26 cellular contexts compared by ENCODE assay signal in the genomic region with DNA sequence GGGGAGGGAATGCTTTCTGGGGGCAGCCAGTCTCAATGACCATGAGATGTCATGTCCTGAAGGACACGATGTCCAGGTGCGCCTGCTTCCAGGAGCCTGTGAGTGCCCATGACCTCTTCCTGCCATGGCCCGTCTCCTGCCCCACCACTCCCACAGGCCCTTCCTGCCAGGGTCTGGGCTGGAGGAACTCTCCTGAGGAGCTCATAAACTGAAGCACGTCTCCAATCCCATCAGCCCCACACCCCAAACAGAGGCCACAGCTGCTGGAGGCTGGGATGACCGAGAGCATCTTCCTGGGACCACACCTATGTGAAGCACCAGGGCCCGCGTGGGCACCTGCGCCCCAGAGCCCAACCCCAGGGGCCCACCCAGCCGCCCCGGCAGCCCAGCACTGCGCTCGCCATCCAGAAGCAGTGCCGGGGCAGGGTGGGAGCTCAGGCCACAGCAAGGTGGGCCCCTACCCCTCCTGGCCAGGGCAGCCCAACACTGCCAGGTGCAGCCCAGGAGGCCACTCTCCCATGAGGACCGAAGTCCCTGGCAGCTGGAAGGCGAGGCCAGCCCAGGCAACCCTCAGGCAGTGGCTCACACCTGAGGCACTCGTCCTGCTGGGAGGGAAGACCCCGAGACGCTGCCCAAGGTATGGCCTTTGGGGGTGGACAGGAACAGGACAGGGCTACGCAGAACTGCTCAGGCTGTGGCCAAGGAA. TPM values are rescaled to one million over a fixed set of nuclear protein-coding genes. Genes with fewer than 3 reads are reported as not detected.
A peak's percentile ranks its signal among the peaks of the same experiment; 100 is the strongest.
DNase-seq lines count a peak whose midpoint lies in the region; FAIRE-seq and TF ChIP-seq lines count a peak whose summit lies in the region.
"Had no signal": no experiment of that assay in that cellular context is flagged by ENCODE, and none has a peak within 500 bp of the region (broad histone marks: within the 10 kb centered on the region; RNA-seq: fewer than 3 reads in every experiment).

No MANE protein-coding gene starts in this region.

- H3K79me2 ChIP-seq in trophoblast cell (ENCODE audit: control insufficient read depth, insufficient read depth, low read length, poor library complexity) (peaks cover 2% of the 10 kb centered on the region), PC-9 (ENCODE audit: low read depth) (no peaks in the 10 kb centered on the region)

- H3K9me3 ChIP-seq in BE2C (no peaks in the 10 kb centered on the region), trophoblast cell (ENCODE audit: insufficient read depth, low read depth, low read length) (no peaks in the 10 kb centered on the region), PC-9 (ENCODE audit: insufficient read depth, low read depth) (no peaks in the 10 kb centered on the region)
- H3K9me3 ChIP-seq: body of pancreas, thoracic aorta had no signal

- H2BK5ac ChIP-seq in trophoblast cell (ENCODE audit: low read depth, low read length, poor library complexity) = no peak overlapping the region

- no peak overlapping the region for H4K91ac ChIP-seq in trophoblast cell (ENCODE audit: low read depth, low read length)

- H4K20me1 ChIP-seq in PC-9 (ENCODE audit: insufficient read depth) = peaks cover 26% of the 10 kb centered on the region

- H3K36me3 ChIP-seq in BE2C = no peaks in the 10 kb centered on the region
- H3K36me3 ChIP-seq in trophoblast cell (ENCODE audit: control insufficient read depth in 1 of 2, insufficient read depth in 2 of 2, low read length in 2 of 2) = peaks cover 19 to 23% of the 10 kb centered on the region in 2 experiments
- no peaks in the 10 kb centered on the region for H3K36me3 ChIP-seq in PC-9 (ENCODE audit: low read depth)

- H3F3A ChIP-seq in PC-9 (ENCODE audit: insufficient read depth, low read depth) = no peaks in the 10 kb centered on the region

- no CpG with 5 or more reads among the region's 19 CpGs for WGBS in trophoblast cell (ENCODE audit: extremely low coverage, insufficient coverage, insufficient read length)

- H3K9ac ChIP-seq in trophoblast cell (ENCODE audit: low read length) = no peak overlapping the region

- no peak overlapping the region for H3K4me3 Mint-ChIP-seq in glutamatergic neuron (ENCODE audit: unreplicated experiment)
- H3K4me3 Mint-ChIP-seq: activated T-cell treated with anti-CD3 and anti-CD28 coated beads, Interleukin-2, amount 50 U/mL, for 72 hours; CD8-positive, alpha-beta memory T cell; nephron progenitor cell; stimulated activated naive B cell treated with anti-CD40 and anti-IgM and Interleukin-4, amounts not matched to agents 10 μg/mL and 1 μg/mL and 100 μg/mL, for 72 hours had no signal

- no peaks in the 10 kb centered on the region for H3K9me2 ChIP-seq in PC-9 (ENCODE audit: insufficient read depth)

- peak overlapping the region; percentile 3 for H3K18ac ChIP-seq in trophoblast cell (ENCODE audit: low read length)

- no peak overlapping the region for H3K27ac Mint-ChIP-seq in glutamatergic neuron (ENCODE audit: unreplicated experiment)
- H3K27ac Mint-ChIP-seq: activated naive CD4-positive, alpha-beta T cell treated with anti-CD3 and anti-CD28 coated beads, Interleukin-2, amount 50 U/mL, for 72 hours; activated T-cell treated with anti-CD3 and anti-CD28 coated beads, Interleukin-2, amount 50 U/mL, for 72 hours; nephron progenitor cell; stimulated activated naive B cell treated with anti-CD40 and anti-IgM and Interleukin-4, amounts not matched to agents 10 μg/mL and 1 μg/mL and 100 μg/mL, for 72 hours had no signal

- peak overlapping the region; percentile 8 for H2BK120ac ChIP-seq in trophoblast cell (ENCODE audit: insufficient read depth, low read length, poor library complexity)

- no peak for FAIRE-seq in GM12892 (lab: Jason Lieb, UNC)
- FAIRE-seq: colon, G401.6, K562, RCC 7860 had no signal

- no peak overlapping the region for H3K23ac ChIP-seq in trophoblast cell (ENCODE audit: low read length)

- peaks cover 2% of the 10 kb centered on the region for H3K9me3 Mint-ChIP-seq in glutamatergic neuron (ENCODE audit: unreplicated experiment)
- H3K9me3 Mint-ChIP-seq: activated naive CD4-positive, alpha-beta T cell treated with anti-CD3 and anti-CD28 coated beads, Interleukin-2, amount 50 U/mL, for 72 hours; activated T-cell treated with anti-CD3 and anti-CD28 coated beads, Interleukin-2, amount 50 U/mL, for 72 hours; CD8-positive, alpha-beta memory T cell; nephron progenitor cell; stimulated activated naive B cell treated with anti-CD40 and anti-IgM and Interleukin-4, amounts not matched to agents 10 μg/mL and 1 μg/mL and 100 μg/mL, for 72 hours had no signal

- peak overlapping the region; percentile 50 for H3K14ac ChIP-seq in trophoblast cell (ENCODE audit: low read length)

- no TSS peak for BruUV-seq in PC-9 (replicated peaks; lab: Mats Ljungman, UMichigan)

- no peak overlapping the region for H4K12ac ChIP-seq in trophoblast cell (ENCODE audit: low read depth, low read length)

- H3K4me2 ChIP-seq in trophoblast cell (ENCODE audit: low read length) (no peak overlapping the region), PC-9 (no peak overlapping the region)
- H3K4me2 ChIP-seq: smooth muscle cell had no signal

- H2AFZ ChIP-seq in trophoblast cell (ENCODE audit: insufficient read depth, low read length, poor library complexity) (no peak overlapping the region), PC-9 (no peak overlapping the region)

- H3K79me1 ChIP-seq in trophoblast cell (ENCODE audit: low read length) = peaks cover 4% of the 10 kb centered on the region

- POLR2A ChIA-PET in PC-9 (lab: Charles Lee; ENCODE audit: unreplicated experiment) (no interaction called here), RWPE1 (lab: Yijun Ruan, JAX; ENCODE audit: low non-redundant PET) (no interaction called here)

- H3K4me1 ChIP-seq in BE2C (peaks cover 8% of the 10 kb centered on the region), trophoblast cell (ENCODE audit: control insufficient read depth in 1 of 2, insufficient read depth in 2 of 2, low read length in 2 of 2) (peaks cover 23 to 31% of the 10 kb centered on the region in 2 experiments), PC-9 (replicated peaks; ENCODE audit: insufficient read depth) (no peaks in the 10 kb centered on the region)
- H3K4me1 ChIP-seq: body of pancreas had no signal

- H3K4me3 ChIP-seq in BE2C (ENCODE audit: low read depth, low read length) (no peak overlapping the region), trophoblast cell (ENCODE audit: low read depth, low read length) (no peak overlapping the region), PC-9 (no peak overlapping the region)
- H3K4me3 ChIP-seq: body of pancreas, K562, SK-N-MC, smooth muscle cell, thoracic aorta had no signal

- intact Hi-C loops in PC-9 (cut with micrococcal nuclease; ENCODE audit: unreplicated experiment) = no loop called here

- no peak for TF ChIP-seq CTCF in BE2C (IDR thresholded peaks at IDR 0.05; ENCODE audit: low read depth, low read length)
- TF ChIP-seq CTCF in glutamatergic neuron (IDR thresholded peaks at IDR 0.05; ENCODE audit: partially characterized antibody, unreplicated experiment) = no peak
- no peak for TF ChIP-seq CTCF in PC-9 (conservative IDR thresholded peaks at IDR 0.05)
- TF ChIP-seq CTCF in RWPE1 (conservative IDR thresholded peaks at IDR 0.05; ENCODE audit: low read depth) = no peak

- CTCF ChIA-PET in PC-9 (lab: Charles Lee) = no interaction called here
- CTCF ChIA-PET in RWPE1 (lab: Yijun Ruan, JAX) = interaction anchor here (0.6 kb wide), 1 partner anchor 21 kb away, joined by 3 read pairs; no protein-coding TSS in a partner anchor

- H3K27me3 ChIP-seq in BE2C (no peaks in the 10 kb centered on the region), trophoblast cell (ENCODE audit: insufficient read depth, low read length) (no peaks in the 10 kb centered on the region), PC-9 (ENCODE audit: insufficient read depth, low read depth) (no peaks in the 10 kb centered on the region)
- H3K27me3 ChIP-seq: body of pancreas had no signal

- peak; percentile 6 for DNase-seq in BE2C
- peak; percentile 9 for DNase-seq in GM12892 (ENCODE audit: insufficient read length)
- DNase-seq in glutamatergic neuron = peak; percentile 12
- DNase-seq in trophoblast cell = no peak
- DNase-seq in PC-9 = no peak
- no peak for DNase-seq in RWPE1 (ENCODE audit: low spot score)
- DNase-seq in amniotic stem cell (lab: John Stamatoyannopoulos, UW) = no peak
- DNase-seq: activated CD4-positive, alpha-beta T cell treated with anti-CD3 and anti-CD28 coated beads, Interleukin-2, amount 50 U/mL, for 48 hours; activated T-cell treated with anti-CD3 and anti-CD28 coated beads, Interleukin-2, amount 50 U/mL, for 72 hours; MM.1S; NCI-H1436; NCI-H510A; nephron progenitor cell; stimulated activated CD4-positive, alpha-beta T cell treated with anti-CD3 and anti-CD28 coated beads, Interleukin-2, amount 100 ng/mL, for 48 hours; stimulated activated naive B cell treated with anti-CD40 and anti-IgM and Interleukin-4, amounts not matched to agents 10 μg/mL and 1 μg/mL and 100 μg/mL, for 72 hours had no signal

- no peaks in the 10 kb centered on the region for H3K36me3 Mint-ChIP-seq in glutamatergic neuron (ENCODE audit: unreplicated experiment)
- H3K36me3 Mint-ChIP-seq: activated naive CD4-positive, alpha-beta T cell treated with anti-CD3 and anti-CD28 coated beads, Interleukin-2, amount 50 U/mL, for 72 hours; stimulated activated naive B cell treated with anti-CD40 and anti-IgM and Interleukin-4, amounts not matched to agents 10 μg/mL and 1 μg/mL and 100 μg/mL, for 72 hours had no signal

- H3K27ac ChIP-seq in trophoblast cell (ENCODE audit: low read depth, low read length) = no peak overlapping the region
- H3K27ac ChIP-seq in PC-9 = no peak overlapping the region
- H3K27ac ChIP-seq in RWPE1 = no peak overlapping the region
- H3K27ac ChIP-seq: body of pancreas, SK-N-MC, thoracic aorta, VCaP had no signal

- H3K4me1 Mint-ChIP-seq in glutamatergic neuron (ENCODE audit: low read depth, unreplicated experiment) = peaks cover 10% of the 10 kb centered on the region
- H3K4me1 Mint-ChIP-seq: stimulated activated naive B cell treated with anti-CD40 and anti-IgM and Interleukin-4, amounts not matched to agents 10 μg/mL and 1 μg/mL and 100 μg/mL, for 72 hours had no signal

- peak overlapping the region; percentile 24 for H2AK5ac ChIP-seq in trophoblast cell (ENCODE audit: low read length)

- peak overlapping the region; percentile 9 for H2BK12ac ChIP-seq in trophoblast cell (ENCODE audit: low read length)

- no peak overlapping the region for H3K4ac ChIP-seq in trophoblast cell (ENCODE audit: low read depth, low read length)

- TF ChIP-seq POLR2A in GM12892 (IDR thresholded peaks at IDR 0.05; ENCODE audit: low read depth, low read length) = no peak

- no peak overlapping the region for H4K8ac ChIP-seq in trophoblast cell (ENCODE audit: low read depth, low read length)

- peaks cover 4% of the 10 kb centered on the region for H3K27me3 Mint-ChIP-seq in glutamatergic neuron (ENCODE audit: unreplicated experiment)

RNA-seq across cellular contexts. Expression of a gene that starts 53.9 kb away (rescaled TPM):
- polyA plus RNA-seq in BE2C (2012; ENCODE audit: insufficient read depth, insufficient read length, low read depth) = 81.2 TPM
- polyA plus RNA-seq in GM12892 (2012; ENCODE audit: missing spikeins) = 28.2 TPM
- total RNA-seq in glutamatergic neuron (ENCODE audit: unreplicated experiment) = 48.4 TPM
- polyA plus RNA-seq in trophoblast cell (2013) = 40.1 and 42.3 TPM in 2 replicates
- total RNA-seq in PC-9 (2021) = 27.6 and 37.1 TPM in 2 replicates

Comparison
In these comparisons a context has a peak if more than half of its experiments do, and no peak if none do; other contexts are left out.
1. DNase-seq: peak in BE2C (single experiment), GM12892 (single experiment) and glutamatergic neuron (single experiment); none in trophoblast cell (0 of 2), PC-9 (0 of 2), RWPE1 (single experiment) and amniotic stem cell (single experiment).